ENCODE assay signal across 1 cellular context in the genomic region with DNA sequence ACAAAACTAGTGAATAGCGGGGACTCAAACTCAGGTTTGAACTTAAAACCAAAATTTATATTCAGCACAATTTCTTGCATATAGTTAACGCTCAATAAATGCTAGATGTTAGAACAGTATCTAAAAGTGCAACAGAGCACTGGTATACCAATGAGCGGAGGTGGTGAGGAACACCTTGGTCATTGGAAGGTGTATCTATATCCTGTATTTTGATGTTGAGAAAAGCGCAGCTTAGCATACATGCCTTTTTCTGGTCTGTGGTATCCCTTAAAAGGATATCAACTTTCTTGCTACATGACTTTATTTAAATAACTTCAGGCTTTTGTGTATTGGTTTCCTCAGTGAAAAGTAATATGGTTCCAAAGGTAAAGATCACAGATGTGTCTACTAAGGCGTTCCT.
A peak's percentile ranks its signal among the peaks of the same experiment; 100 is the strongest.
TF ChIP-seq lines count a peak whose summit lies in the region.

No MANE protein-coding gene starts in this region.

TF ChIP-seq in K562, 482 proteins besides CTCF, POLR2A, EP300 and RAD21:
- TF ChIP-seq, protein P1, sequence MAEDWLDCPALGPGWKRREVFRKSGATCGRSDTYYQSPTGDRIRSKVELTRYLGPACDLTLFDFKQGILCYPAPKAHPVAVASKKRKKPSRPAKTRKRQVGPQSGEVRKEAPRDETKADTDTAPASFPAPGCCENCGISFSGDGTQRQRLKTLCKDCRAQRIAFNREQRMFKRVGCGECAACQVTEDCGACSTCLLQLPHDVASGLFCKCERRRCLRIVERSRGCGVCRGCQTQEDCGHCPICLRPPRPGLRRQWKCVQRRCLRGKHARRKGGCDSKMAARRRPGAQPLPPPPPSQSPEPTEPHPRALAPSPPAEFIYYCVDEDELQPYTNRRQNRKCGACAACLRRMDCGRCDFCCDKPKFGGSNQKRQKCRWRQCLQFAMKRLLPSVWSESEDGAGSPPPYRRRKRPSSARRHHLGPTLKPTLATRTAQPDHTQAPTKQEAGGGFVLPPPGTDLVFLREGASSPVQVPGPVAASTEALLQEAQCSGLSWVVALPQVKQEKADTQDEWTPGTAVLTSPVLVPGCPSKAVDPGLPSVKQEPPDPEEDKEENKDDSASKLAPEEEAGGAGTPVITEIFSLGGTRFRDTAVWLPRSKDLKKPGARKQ (CRISPR knock-in tag; IDR thresholded peaks at IDR 0.05) = peak; percentile 5; the same call in 1 of the 2 replicates
- TF ChIP-seq SP1 (CRISPR knock-in tag; IDR thresholded peaks at IDR 0.05) (no peak), ETV1 (tag; conservative IDR thresholded peaks at IDR 0.05; ENCODE audit: low read depth) (0 out of 2 replicates have a peak, but pooled peaks have one; percentile 16), ZNF354B (CRISPR knock-in tag; IDR thresholded peaks at IDR 0.05) (no peak)
